Comparison of ENCODE assay signal across 27 cellular contexts in the genomic region with DNA sequence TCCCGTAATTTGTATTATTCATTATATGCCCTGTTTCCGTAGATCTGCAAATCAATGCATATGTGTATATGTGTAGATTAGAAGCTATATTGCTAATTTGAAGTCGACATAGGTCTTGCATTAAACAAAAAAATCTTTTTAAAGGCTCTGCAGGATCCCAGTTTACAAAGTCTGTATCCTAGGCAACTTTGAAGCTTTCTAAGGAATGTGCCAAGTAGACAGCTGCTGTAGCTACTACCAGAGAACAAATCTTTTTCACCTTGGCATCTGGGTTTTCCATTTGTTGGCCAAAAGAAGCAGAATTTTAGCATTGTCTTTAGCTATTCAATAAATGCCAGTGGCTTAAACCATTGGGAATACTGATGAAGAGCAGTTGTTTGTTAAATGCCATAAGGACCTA.
"Had no signal": no experiment of that assay in that cellular context is flagged by ENCODE, and none has a peak within 500 bp of the region (broad histone marks: within the 10 kb centered on the region; RNA-seq: fewer than 3 reads in every experiment).

No MANE protein-coding gene starts in this region.

- H3K36me3 Mint-ChIP-seq: activated CD8-positive, alpha-beta memory T cell treated with anti-CD3 and anti-CD28 coated beads, Interleukin-2, amount 10 ng/mL, durations not matched to agents 7 days and 5 days; activated naive CD4-positive, alpha-beta T cell treated with anti-CD3 and anti-CD28 coated beads, Interleukin-2, amount 50 U/mL, for 24 hours; immature natural killer cell; mesothelial cell of epicardium; stimulated activated effector memory CD8-positive, alpha-beta T cell treated with anti-CD3 and anti-CD28 coated beads, Interleukin-12 subunit alpha, Interleukin-12 subunit beta, amount 100 ng/mL, for 72 hours had no signal

- H3K36me3 ChIP-seq: left lung, right lobe of liver, stomach, transverse colon had no signal

- H3K9me3 ChIP-seq: body of pancreas, left lung, right lobe of liver, stomach, transverse colon had no signal

- H3K4me2 ChIP-seq: hepatocyte had no signal

- H3K4me1 Mint-ChIP-seq: activated CD4-positive, alpha-beta memory T cell treated with anti-CD3 and anti-CD28 coated beads, Interleukin-2, amount 10 ng/mL, durations not matched to agents 7 days and 5 days; activated CD4-positive, alpha-beta T cell treated with anti-CD3 and anti-CD28 coated beads, Interleukin-2, amount 10 ng/mL, durations not matched to agents 24 days and 14 days; activated CD8-positive, alpha-beta memory T cell treated with anti-CD3 and anti-CD28 coated beads, Interleukin-2, amount 10 ng/mL, durations not matched to agents 7 days and 5 days; activated naive CD4-positive, alpha-beta T cell treated with anti-CD3 and anti-CD28 coated beads, Interleukin-2, amount 50 U/mL, for 24 hours; immature natural killer cell; stimulated activated effector memory CD8-positive, alpha-beta T cell treated with anti-CD3 and anti-CD28 coated beads, Interleukin-12 subunit alpha, Interleukin-12 subunit beta, amount 100 ng/mL, for 72 hours had no signal

- H3K4me3 Mint-ChIP-seq: activated CD4-positive, alpha-beta memory T cell treated with anti-CD3 and anti-CD28 coated beads, Interleukin-2, amount 10 ng/mL, durations not matched to agents 7 days and 5 days; activated CD4-positive, alpha-beta T cell treated with anti-CD3 and anti-CD28 coated beads, Interleukin-2, amount 10 ng/mL, durations not matched to agents 24 days and 14 days; activated CD8-positive, alpha-beta memory T cell treated with anti-CD3 and anti-CD28 coated beads, Interleukin-2, amount 10 ng/mL, durations not matched to agents 7 days and 5 days; activated naive CD4-positive, alpha-beta T cell treated with anti-CD3 and anti-CD28 coated beads, Interleukin-2, amount 50 U/mL, for 24 hours; activated T-helper 1 cell treated with anti-CD3 and anti-CD28 coated beads, Interleukin-12 subunit alpha, Interleukin-12 subunit beta, Interleukin-2, Interleukin-4 antibody, amounts not matched to agents 30 ng/mL and 10 ng/mL and 1 ng/mL, durations not matched to agents 14 hours and 24 hours and 36 hours; dendritic cell treated with granulocyte-macrophage colony-stimulating factor and Interleukin-4, amounts not matched to agents 40 ng/mL and 50 ng/mL, for 4 days; immature natural killer cell; mesothelial cell of epicardium; nephron; stimulated activated effector memory CD8-positive, alpha-beta T cell treated with anti-CD3 and anti-CD28 coated beads, Interleukin-12 subunit alpha, Interleukin-12 subunit beta, amount 100 ng/mL, for 72 hours had no signal

- H3K27me3 ChIP-seq: body of pancreas, hepatocyte, left lung, right lobe of liver, stomach, transverse colon had no signal

- DNase-seq: activated CD4-positive, alpha-beta memory T cell treated with anti-CD3 and anti-CD28 coated beads, Interleukin-2, amount 10 ng/mL, durations not matched to agents 7 days and 5 days; activated CD4-positive, alpha-beta T cell treated with anti-CD3 and anti-CD28 coated beads, Interleukin-2, amount 10 ng/mL, durations not matched to agents 24 days and 14 days; activated CD8-positive, alpha-beta memory T cell treated with anti-CD3 and anti-CD28 coated beads, Interleukin-2, amount 10 ng/mL, durations not matched to agents 7 days and 5 days; activated gamma-delta T cell; activated T-cell treated with anti-CD3 and anti-CD28 coated beads for 4 hours; body of pancreas; effector memory CD4-positive, alpha-beta T cell; foreskin melanocyte; glutamatergic neuron; immature natural killer cell; kidney glomerular epithelial cell; left lung; occipital lobe; posterior cingulate gyrus; right lobe of liver; small intestine; stimulated activated CD4-positive, alpha-beta T cell treated with anti-CD3 and anti-CD28 coated beads, Interleukin-2, amount 100 ng/mL, for 24 hours; stomach; T-helper 2 cell; transverse colon had no signal

- H2AFZ ChIP-seq: hepatocyte had no signal

- H3K4me1 ChIP-seq: body of pancreas, left lung, right lobe of liver, transverse colon had no signal

- H3K79me2 ChIP-seq: hepatocyte had no signal

- H3K4me3 ChIP-seq: body of pancreas, hepatocyte, left lung, right lobe of liver, stomach, transverse colon had no signal

- H3K9me3 Mint-ChIP-seq: activated CD4-positive, alpha-beta memory T cell treated with anti-CD3 and anti-CD28 coated beads, Interleukin-2, amount 10 ng/mL, durations not matched to agents 7 days and 5 days; activated CD4-positive, alpha-beta T cell treated with anti-CD3 and anti-CD28 coated beads, Interleukin-2, amount 10 ng/mL, durations not matched to agents 24 days and 14 days; activated naive CD4-positive, alpha-beta T cell treated with anti-CD3 and anti-CD28 coated beads, Interleukin-2, amount 50 U/mL, for 24 hours; activated T-helper 1 cell treated with anti-CD3 and anti-CD28 coated beads, Interleukin-12 subunit alpha, Interleukin-12 subunit beta, Interleukin-2, Interleukin-4 antibody, amounts not matched to agents 30 ng/mL and 10 ng/mL and 1 ng/mL, durations not matched to agents 14 hours and 24 hours and 36 hours; dendritic cell treated with granulocyte-macrophage colony-stimulating factor and Interleukin-4, amounts not matched to agents 40 ng/mL and 50 ng/mL, for 4 days; mesothelial cell of epicardium; nephron had no signal

- H3K27ac ChIP-seq: body of pancreas, hepatocyte, left lung, right lobe of liver, stomach, transverse colon had no signal

- H3K27ac Mint-ChIP-seq: activated CD4-positive, alpha-beta memory T cell treated with anti-CD3 and anti-CD28 coated beads, Interleukin-2, amount 10 ng/mL, durations not matched to agents 7 days and 5 days; activated CD4-positive, alpha-beta T cell treated with anti-CD3 and anti-CD28 coated beads, Interleukin-2, amount 10 ng/mL, durations not matched to agents 24 days and 14 days; activated CD8-positive, alpha-beta memory T cell treated with anti-CD3 and anti-CD28 coated beads, Interleukin-2, amount 10 ng/mL, durations not matched to agents 7 days and 5 days; activated naive CD4-positive, alpha-beta T cell treated with anti-CD3 and anti-CD28 coated beads, Interleukin-2, amount 50 U/mL, for 24 hours; activated T-helper 1 cell treated with anti-CD3 and anti-CD28 coated beads, Interleukin-12 subunit alpha, Interleukin-12 subunit beta, Interleukin-2, Interleukin-4 antibody, amounts not matched to agents 30 ng/mL and 10 ng/mL and 1 ng/mL, durations not matched to agents 14 hours and 24 hours and 36 hours; dendritic cell treated with granulocyte-macrophage colony-stimulating factor and Interleukin-4, amounts not matched to agents 40 ng/mL and 50 ng/mL, for 4 days; immature natural killer cell; mesothelial cell of epicardium; nephron; stimulated activated effector memory CD8-positive, alpha-beta T cell treated with anti-CD3 and anti-CD28 coated beads, Interleukin-12 subunit alpha, Interleukin-12 subunit beta, amount 100 ng/mL, for 72 hours had no signal

- H3K27me3 Mint-ChIP-seq: activated CD4-positive, alpha-beta memory T cell treated with anti-CD3 and anti-CD28 coated beads, Interleukin-2, amount 10 ng/mL, durations not matched to agents 7 days and 5 days; activated CD4-positive, alpha-beta T cell treated with anti-CD3 and anti-CD28 coated beads, Interleukin-2, amount 10 ng/mL, durations not matched to agents 24 days and 14 days; activated CD8-positive, alpha-beta memory T cell treated with anti-CD3 and anti-CD28 coated beads, Interleukin-2, amount 10 ng/mL, durations not matched to agents 7 days and 5 days; dendritic cell treated with granulocyte-macrophage colony-stimulating factor and Interleukin-4, amounts not matched to agents 40 ng/mL and 50 ng/mL, for 4 days had no signal
